7 cellular contexts compared by ENCODE assay signal in the genomic region with DNA sequence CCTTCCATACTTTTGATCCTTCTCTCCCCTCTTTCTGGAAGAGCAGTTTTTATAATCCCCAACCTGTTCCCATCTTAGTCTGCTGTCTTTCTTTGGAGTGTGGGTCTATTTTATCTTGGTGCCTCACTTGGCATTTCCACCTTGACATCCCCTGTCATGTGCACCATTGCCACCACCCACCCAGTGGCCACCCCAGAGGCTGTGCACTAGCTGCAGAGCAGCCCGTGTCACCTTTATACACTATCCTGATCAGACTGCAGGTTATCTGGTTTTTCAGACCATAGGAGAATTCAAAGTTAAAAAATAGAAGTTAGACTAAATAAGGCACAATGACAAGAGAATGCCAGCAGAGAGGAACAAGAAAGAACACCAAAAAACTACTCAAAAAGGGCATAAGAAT.
"Had no signal": no experiment of that assay in that cellular context is flagged by ENCODE, and none has a peak within 500 bp of the region (broad histone marks: within the 10 kb centered on the region; RNA-seq: fewer than 3 reads in every experiment).

No MANE protein-coding gene starts in this region.

- ATAC-seq: K562 had no signal

- DNase-seq: IMR-90, KBM-7, KG1 had no signal

- H3K4me3 ChIP-seq: K562 had no signal

- H3K27ac ChIP-seq: HL-60 had no signal

- H3K27ac Mint-ChIP-seq: IgD-negative memory B cell had no signal

- H3K27me3 Mint-ChIP-seq: IgD-negative memory B cell had no signal

- H3K9me3 Mint-ChIP-seq: IgD-negative memory B cell had no signal

- H3K4me3 Mint-ChIP-seq: IgD-negative memory B cell had no signal

- FAIRE-seq: HTR-8/SVneo, K562 had no signal
